9 cellular contexts compared by ENCODE assay signal in the genomic region with DNA sequence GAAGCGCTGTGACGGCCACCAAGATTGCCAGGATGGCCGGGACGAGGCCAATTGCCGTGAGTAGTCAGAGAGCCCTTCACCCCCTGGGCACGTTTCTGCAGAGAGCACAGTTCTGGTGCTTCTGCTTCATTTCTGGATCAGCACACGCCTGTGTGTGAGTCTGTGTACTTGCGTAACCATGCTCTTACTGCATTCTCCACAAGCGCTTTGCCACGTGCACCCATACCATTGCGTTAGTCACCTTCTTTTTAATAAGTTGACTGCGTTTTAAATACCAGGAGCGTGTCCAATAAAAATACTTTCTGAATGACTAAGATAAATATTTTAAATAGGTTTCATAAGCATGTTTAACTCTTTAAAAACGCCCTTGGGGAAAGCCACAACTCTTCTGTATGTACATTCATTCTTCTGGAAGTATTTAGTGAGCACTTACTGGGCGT.
A peak's percentile ranks its signal among the peaks of the same experiment; 100 is the strongest.
DNase-seq lines count a peak whose midpoint lies in the region; ATAC-seq and TF ChIP-seq lines count a peak whose summit lies in the region.
"Had no signal": no experiment of that assay in that cellular context is flagged by ENCODE, and none has a peak within 500 bp of the region (broad histone marks: within the 10 kb centered on the region; RNA-seq: fewer than 3 reads in every experiment).

No MANE protein-coding gene starts in this region.

- H3K36me3 Mint-ChIP-seq in progenitor cell of endocrine pancreas (ENCODE audit: insufficient read depth) = peaks cover 24% of the 10 kb centered on the region

- H3K27ac Mint-ChIP-seq in progenitor cell of endocrine pancreas = no peak overlapping the region
- H3K27ac Mint-ChIP-seq: neural progenitor cell had no signal

- H3K9ac ChIP-seq in adipocyte (ENCODE audit: low read length) = no peak overlapping the region
- H3K9ac ChIP-seq: neural progenitor cell had no signal

- H3K4me3 ChIP-seq in adipocyte (ENCODE audit: low read length) (no peak overlapping the region), tibial artery (no peak overlapping the region)
- H3K4me3 ChIP-seq: neural progenitor cell had no signal

- H3K4me1 ChIP-seq in adipocyte (ENCODE audit: control insufficient read depth, insufficient read depth, low read length) = peaks cover 20% of the 10 kb centered on the region
- H3K4me1 ChIP-seq in tibial artery = peaks cover 0 to 22% (median 12%) of the 10 kb centered on the region in 4 donors

- H3K4me1 Mint-ChIP-seq in progenitor cell of endocrine pancreas (ENCODE audit: low read depth) = no peaks in the 10 kb centered on the region

- DNase-seq in HS-5 (ENCODE audit: low read depth) (peak; percentile 94), adipocyte (ENCODE audit: low read depth) (peak; percentile 98), left cardiac atrium (peak; percentile 40), tibial artery (peak; percentile 64 to 85), progenitor cell of endocrine pancreas (ENCODE audit: low spot score, unreplicated experiment) (no peak)
- DNase-seq: activated CD8-positive, alpha-beta memory T cell treated with anti-CD3 and anti-CD28 coated beads, Interleukin-2, amount 50 U/mL, for 4 hours had no signal

- H3K4me3 Mint-ChIP-seq in progenitor cell of endocrine pancreas (ENCODE audit: low read depth) = no peak overlapping the region
- H3K4me3 Mint-ChIP-seq: neural progenitor cell had no signal

- no peaks in the 10 kb centered on the region for H3K27me3 ChIP-seq in adipocyte (replicated peaks; ENCODE audit: control insufficient read depth, insufficient read depth, low read length)
- no peaks in the 10 kb centered on the region for H3K27me3 ChIP-seq in tibial artery
- H3K27me3 ChIP-seq: neural progenitor cell had no signal

- H3K36me3 ChIP-seq in adipocyte (ENCODE audit: control insufficient read depth, insufficient read depth, low read length, severe bottlenecking) (no peaks in the 10 kb centered on the region), tibial artery (peaks cover 0 to 38% (median 0%) of the 10 kb centered on the region in 3 donors)

- TF ChIP-seq CTCF in tibial artery (IDR thresholded peaks at IDR 0.05) (peak in 1 of 2 experiments; percentile 12), progenitor cell of endocrine pancreas (IDR thresholded peaks at IDR 0.05; ENCODE audit: unreplicated experiment) (no peak)

- no peaks in the 10 kb centered on the region for H3K9me3 Mint-ChIP-seq in progenitor cell of endocrine pancreas (ENCODE audit: low read depth)
- H3K9me3 Mint-ChIP-seq: neural progenitor cell had no signal

- H3K27me3 Mint-ChIP-seq in progenitor cell of endocrine pancreas = no peaks in the 10 kb centered on the region

- H3K27ac ChIP-seq in tibial artery = peak overlapping the region; percentile 45 to 47
- H3K27ac ChIP-seq: neural progenitor cell had no signal

- H3K9me3 ChIP-seq in adipocyte (ENCODE audit: control insufficient read depth, low read length) (no peaks in the 10 kb centered on the region), tibial artery (no peaks in the 10 kb centered on the region)

- intact Hi-C loops in left cardiac atrium (cut with DNase I) (no loop called here), tibial artery (cut with DNase I; ENCODE audit: low total_unique reads) (loop anchor here (10.0 kb wide), 1 partner anchor 351 kb away; no protein-coding TSS in a partner anchor)

- ATAC-seq in left cardiac atrium (peak; percentile 89 to 92), GM18861 (IDR thresholded peaks at IDR 0.05; ENCODE audit: unreplicated experiment) (no peak)
- no peak for ATAC-seq in activated CD4-positive, CD25-positive, alpha-beta regulatory T cell treated with anti-CD3 and anti-CD28 coated beads, Interleukin-2, amount 50 U/mL, for 24 hours

Comparison
In these comparisons a context has a peak if more than half of its experiments do, and no peak if none do; other contexts are left out.
1. ATAC-seq: peak in left cardiac atrium (2 of 2); none in GM18861 (single experiment) and activated CD4-positive, CD25-positive, alpha-beta regulatory T cell treated with anti-CD3 and anti-CD28 coated beads, Interleukin-2, amount 50 U/mL, for 24 hours (0 of 2).